Comparison of ENCODE assay signal across 2 cellular contexts in genomic region chr10:75406158-75407065, GRCh38.
TF ChIP-seq lines count a peak whose summit lies in the region.

No MANE protein-coding gene starts in this region.

TF ChIP-seq in IMR-90, 13 proteins besides CTCF, POLR2A, EP300 and RAD21:
- no peak for TF ChIP-seq MAZ (IDR thresholded peaks at IDR 0.05; ENCODE audit: borderline replicate concordance, low read depth, low read length)
- no peak for TF ChIP-seq MXI1 (IDR thresholded peaks at IDR 0.05; ENCODE audit: borderline replicate concordance, low read depth, low read length)
- no peak for TF ChIP-seq RCOR1 (IDR thresholded peaks at IDR 0.05; ENCODE audit: insufficient replicate concordance, low read length)
- no peak for TF ChIP-seq ELK1 (IDR thresholded peaks at IDR 0.05; ENCODE audit: borderline replicate concordance, low read depth, low read length)
- no peak for TF ChIP-seq CEBPB (IDR thresholded peaks at IDR 0.05; ENCODE audit: low read depth, low read length)
- no peak for TF ChIP-seq MAFK (IDR thresholded peaks at IDR 0.05; ENCODE audit: low read depth, low read length)
- no peak for TF ChIP-seq RFX5 (IDR thresholded peaks at IDR 0.05; ENCODE audit: low read depth, low read length)
- no peak for TF ChIP-seq CHD1 (IDR thresholded peaks at IDR 0.05; ENCODE audit: low read depth, low read length)
- no peak for TF ChIP-seq FOS (IDR thresholded peaks at IDR 0.05; ENCODE audit: low read depth, low read length)
- no peak for TF ChIP-seq NFE2L2 (IDR thresholded peaks at IDR 0.05; ENCODE audit: low read depth, low read length)
- no peak for TF ChIP-seq BHLHE40 (IDR thresholded peaks at IDR 0.05; ENCODE audit: low read depth, low read length)
- TF ChIP-seq SMC3 (IDR thresholded peaks at IDR 0.05; ENCODE audit: low read depth, low read length): no peak

TF ChIP-seq in neural cell, 6 proteins besides CTCF, POLR2A, EP300 and RAD21:
- TF ChIP-seq SMC3 (conservative IDR thresholded peaks at IDR 0.05; ENCODE audit: poor library complexity): peak; percentile 20
- no peak for TF ChIP-seq MXI1 (conservative IDR thresholded peaks at IDR 0.05; ENCODE audit: poor library complexity, severe bottlenecking)
